1 cellular context compared by ENCODE assay signal in the genomic region with DNA sequence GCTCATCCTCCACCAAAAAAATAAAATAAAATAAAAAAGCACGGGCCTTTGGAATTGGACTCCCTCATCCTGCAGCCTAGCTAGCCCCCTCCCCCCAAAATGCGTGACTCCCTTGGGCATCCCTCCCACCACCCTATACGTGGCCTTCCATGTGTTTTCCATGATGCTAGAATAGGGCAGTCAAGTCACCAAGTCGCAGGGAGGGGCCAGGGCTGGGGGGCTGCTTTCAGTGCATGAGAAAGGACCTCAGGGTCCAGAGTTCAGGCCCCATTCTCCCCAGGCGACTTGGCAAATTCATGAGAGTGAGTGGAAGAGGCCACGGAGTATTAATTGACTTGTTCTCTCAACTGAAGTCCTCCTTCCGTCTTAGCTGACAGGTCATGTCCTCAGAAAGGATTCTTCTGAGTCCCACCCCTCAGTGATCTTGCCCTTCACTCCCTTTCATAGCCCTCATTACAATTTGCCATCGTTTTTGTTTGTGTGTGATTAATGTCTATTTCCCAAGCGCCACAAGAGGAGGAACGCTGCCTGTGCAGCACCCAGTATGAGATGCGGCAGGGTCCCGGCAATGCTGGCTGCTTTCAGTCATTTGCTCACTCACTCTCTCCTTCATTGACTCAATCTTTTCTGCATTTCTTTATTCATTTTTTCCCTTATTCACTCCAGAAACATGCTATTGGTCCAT.
TF ChIP-seq lines count a peak whose summit lies in the region.

No MANE protein-coding gene starts in this region.

TF ChIP-seq in GM23338, 12 proteins besides CTCF, POLR2A, EP300 and RAD21 (continued from another document):
- TF ChIP-seq, protein P1, sequence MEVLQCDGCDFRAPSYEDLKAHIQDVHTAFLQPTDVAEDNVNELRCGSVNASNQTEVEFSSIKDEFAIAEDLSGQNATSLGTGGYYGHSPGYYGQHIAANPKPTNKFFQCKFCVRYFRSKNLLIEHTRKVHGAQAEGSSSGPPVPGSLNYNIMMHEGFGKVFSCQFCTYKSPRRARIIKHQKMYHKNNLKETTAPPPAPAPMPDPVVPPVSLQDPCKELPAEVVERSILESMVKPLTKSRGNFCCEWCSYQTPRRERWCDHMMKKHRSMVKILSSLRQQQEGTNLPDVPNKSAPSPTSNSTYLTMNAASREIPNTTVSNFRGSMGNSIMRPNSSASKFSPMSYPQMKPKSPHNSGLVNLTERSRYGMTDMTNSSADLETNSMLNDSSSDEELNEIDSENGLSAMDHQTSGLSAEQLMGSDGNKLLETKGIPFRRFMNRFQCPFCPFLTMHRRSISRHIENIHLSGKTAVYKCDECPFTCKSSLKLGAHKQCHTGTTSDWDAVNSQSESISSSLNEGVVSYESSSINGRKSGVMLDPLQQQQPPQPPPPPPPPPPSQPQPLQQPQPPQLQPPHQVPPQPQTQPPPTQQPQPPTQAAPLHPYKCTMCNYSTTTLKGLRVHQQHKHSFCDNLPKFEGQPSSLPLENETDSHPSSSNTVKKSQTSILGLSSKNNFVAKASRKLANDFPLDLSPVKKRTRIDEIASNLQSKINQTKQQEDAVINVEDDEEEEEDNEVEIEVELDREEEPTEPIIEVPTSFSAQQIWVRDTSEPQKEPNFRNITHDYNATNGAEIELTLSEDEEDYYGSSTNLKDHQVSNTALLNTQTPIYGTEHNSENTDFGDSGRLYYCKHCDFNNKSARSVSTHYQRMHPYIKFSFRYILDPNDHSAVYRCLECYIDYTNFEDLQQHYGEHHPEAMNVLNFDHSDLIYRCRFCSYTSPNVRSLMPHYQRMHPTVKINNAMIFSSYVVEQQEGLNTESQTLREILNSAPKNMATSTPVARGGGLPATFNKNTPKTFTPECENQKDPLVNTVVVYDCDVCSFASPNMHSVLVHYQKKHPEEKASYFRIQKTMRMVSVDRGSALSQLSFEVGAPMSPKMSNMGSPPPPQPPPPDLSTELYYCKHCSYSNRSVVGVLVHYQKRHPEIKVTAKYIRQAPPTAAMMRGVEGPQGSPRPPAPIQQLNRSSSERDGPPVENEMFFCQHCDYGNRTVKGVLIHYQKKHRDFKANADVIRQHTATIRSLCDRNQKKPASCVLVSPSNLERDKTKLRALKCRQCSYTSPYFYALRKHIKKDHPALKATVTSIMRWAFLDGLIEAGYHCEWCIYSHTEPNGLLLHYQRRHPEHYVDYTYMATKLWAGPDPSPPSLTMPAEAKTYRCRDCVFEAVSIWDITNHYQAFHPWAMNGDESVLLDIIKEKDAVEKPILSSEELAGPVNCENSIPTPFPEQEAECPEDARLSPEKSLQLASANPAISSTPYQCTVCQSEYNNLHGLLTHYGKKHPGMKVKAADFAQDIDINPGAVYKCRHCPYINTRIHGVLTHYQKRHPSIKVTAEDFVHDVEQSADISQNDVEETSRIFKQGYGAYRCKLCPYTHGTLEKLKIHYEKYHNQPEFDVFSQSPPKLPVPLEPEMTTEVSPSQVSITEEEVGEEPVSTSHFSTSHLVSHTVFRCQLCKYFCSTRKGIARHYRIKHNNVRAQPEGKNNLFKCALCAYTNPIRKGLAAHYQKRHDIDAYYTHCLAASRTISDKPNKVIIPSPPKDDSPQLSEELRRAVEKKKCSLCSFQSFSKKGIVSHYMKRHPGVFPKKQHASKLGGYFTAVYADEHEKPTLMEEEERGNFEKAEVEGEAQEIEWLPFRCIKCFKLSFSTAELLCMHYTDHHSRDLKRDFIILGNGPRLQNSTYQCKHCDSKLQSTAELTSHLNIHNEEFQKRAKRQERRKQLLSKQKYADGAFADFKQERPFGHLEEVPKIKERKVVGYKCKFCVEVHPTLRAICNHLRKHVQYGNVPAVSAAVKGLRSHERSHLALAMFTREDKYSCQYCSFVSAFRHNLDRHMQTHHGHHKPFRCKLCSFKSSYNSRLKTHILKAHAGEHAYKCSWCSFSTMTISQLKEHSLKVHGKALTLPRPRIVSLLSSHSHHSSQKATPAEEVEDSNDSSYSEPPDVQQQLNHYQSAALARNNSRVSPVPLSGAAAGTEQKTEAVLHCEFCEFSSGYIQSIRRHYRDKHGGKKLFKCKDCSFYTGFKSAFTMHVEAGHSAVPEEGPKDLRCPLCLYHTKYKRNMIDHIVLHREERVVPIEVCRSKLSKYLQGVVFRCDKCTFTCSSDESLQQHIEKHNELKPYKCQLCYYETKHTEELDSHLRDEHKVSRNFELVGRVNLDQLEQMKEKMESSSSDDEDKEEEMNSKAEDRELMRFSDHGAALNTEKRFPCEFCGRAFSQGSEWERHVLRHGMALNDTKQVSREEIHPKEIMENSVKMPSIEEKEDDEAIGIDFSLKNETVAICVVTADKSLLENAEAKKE (CRISPR knock-in tag; IDR thresholded peaks at IDR 0.05): no peak
- no peak for TF ChIP-seq NANOG (IDR thresholded peaks at IDR 0.05; ENCODE audit: borderline replicate concordance)
- no peak for TF ChIP-seq POLR2AphosphoS5 (IDR thresholded peaks at IDR 0.05; ENCODE audit: low read depth)
